ENCODE assay signal across 15 cellular contexts in genomic region chr5:170105643-170106611, GRCh38. TPM values are rescaled to one million over a fixed set of nuclear protein-coding genes. Genes with fewer than 3 reads are reported as not detected.
DNase-seq lines count a peak whose midpoint lies in the region; ATAC-seq and TF ChIP-seq lines count a peak whose summit lies in the region.
"Had no signal": no experiment of that assay in that cellular context is flagged by ENCODE, and none has a peak within 500 bp of the region (broad histone marks: within the 10 kb centered on the region; RNA-seq: fewer than 3 reads in every experiment).

TSS of gene FOXI1 (plus strand) at chr5:170105897. CDS start at chr5:170105958, 61 bp downstream.

- H3K27me3 Mint-ChIP-seq in Calu3 (ENCODE audit: unreplicated experiment), result peaks cover 37% of the 10 kb centered on the region

- no peaks in the 10 kb centered on the region for H3K9me3 ChIP-seq in HEK293 (ENCODE audit: control insufficient read depth, insufficient read depth, low read depth, low read length)
- no peaks in the 10 kb centered on the region for H3K9me3 ChIP-seq in mucosa of descending colon
- no peaks in the 10 kb centered on the region for H3K9me3 ChIP-seq in stomach

- no peak for TF ChIP-seq POLR2A in stomach (IDR thresholded peaks at IDR 0.05)

- H3K27me3 ChIP-seq in stomach, result peaks cover 0 to 11% (median 0%) of the 10 kb centered on the region in 3 donors

- POLR2A ChIA-PET in HEK293 (lab: Yijun Ruan, JAX), result no interaction called here

- no peak for TF ChIP-seq CTCF in Calu3 (IDR thresholded peaks at IDR 0.05; ENCODE audit: unreplicated experiment)
- no peak for TF ChIP-seq CTCF in HEK293 (tag by site-specific recombination; IDR thresholded peaks at IDR 0.05)
- no peak for TF ChIP-seq CTCF in mucosa of descending colon (IDR thresholded peaks at IDR 0.05)
- TF ChIP-seq CTCF in stomach (IDR thresholded peaks at IDR 0.05), result no peak

- WGBS in stomach, 5 donors, result 67 to 79% (median 74%) methylated on average over 40 to 53 of the region's 53 CpGs

- intact Hi-C loops in Calu3 (cut with micrococcal nuclease; ENCODE audit: unreplicated experiment), result no loop called here
- intact Hi-C loops in mucosa of descending colon (cut with DNase I, micrococcal nuclease), result no loop called here
- intact Hi-C loops in stomach (cut with DNase I; ENCODE audit: low total_unique reads), result no loop called here

- CTCF ChIA-PET in Calu3 (lab: Charles Lee), result interaction anchor here (0.7 to 1.2 kb wide), 2 partner anchors 77 to 466 kb away, joined by 3 to 5 read pairs; no protein-coding TSS in a partner anchor
- CTCF ChIA-PET in HEK293 (lab: Yijun Ruan, JAX), result interaction anchor here (1.4 kb wide), 1 partner anchor 111 kb away, joined by 3 read pairs; no protein-coding TSS in a partner anchor

- no peaks in the 10 kb centered on the region for H3K36me3 Mint-ChIP-seq in Calu3 (ENCODE audit: insufficient read depth, unreplicated experiment)
- H3K36me3 Mint-ChIP-seq: activated naive CD4-positive, alpha-beta T cell treated with anti-CD3 and anti-CD28 coated beads, Interleukin-2, amount 50 U/mL, for 72 hours; CD4-positive, CD25-positive, alpha-beta regulatory T cell had no signal

- peak; percentile 17 for DNase-seq in Calu3
- peak; percentile 35 for DNase-seq in UCSD-AML1 (lab: John Stamatoyannopoulos, UW; ENCODE audit: unreplicated experiment)
- peak in 1 of 3 donors; percentile 48 for DNase-seq in mucosa of descending colon
- no peak for DNase-seq in SIG-M5 (lab: John Stamatoyannopoulos, UW)
- no peak for DNase-seq in HuH-7 (ENCODE audit: low spot score)
- DNase-seq in stomach, result no peak
- DNase-seq: caudate nucleus; CD4-positive, CD25-positive, alpha-beta regulatory T cell; NCI-H524 treated with DMSO at 0.1 percent for 48 hours; SHP77 treated with DMSO at 0.1 percent for 48 hours had no signal

- no peak for TF ChIP-seq EP300 in stomach (IDR thresholded peaks at IDR 0.05)

- peak; percentile 32 for ATAC-seq in mucosa of descending colon
- ATAC-seq: activated naive CD4-positive, alpha-beta T cell treated with anti-CD3 and anti-CD28 coated beads, Interleukin-2, amount 50 U/mL, for 72 hours had no signal

- H3K27ac ChIP-seq in HEK293 (ENCODE audit: extremely low read depth, low read depth, low read length) (no peak within 1 kb of the TSS), stomach (no peak within 1 kb of the TSS)

- H3K4me1 ChIP-seq in HEK293 (ENCODE audit: control insufficient read depth, insufficient read depth, low read length) (no peaks in the 10 kb centered on the region), mucosa of descending colon (ENCODE audit: low read depth) (no peaks in the 10 kb centered on the region), stomach (no peaks in the 10 kb centered on the region)

- H3K4me3 ChIP-seq in HEK293 (ENCODE audit: low read depth, low read length), result no peak within 1 kb of the TSS
- H3K4me3 ChIP-seq in mucosa of descending colon, result no peak within 1 kb of the TSS
- no peak within 1 kb of the TSS for H3K4me3 ChIP-seq in stomach

- H3K9me3 Mint-ChIP-seq in Calu3 (ENCODE audit: low read depth, unreplicated experiment), result no peaks in the 10 kb centered on the region
- H3K9me3 Mint-ChIP-seq: activated naive CD4-positive, alpha-beta T cell treated with anti-CD3 and anti-CD28 coated beads, Interleukin-2, amount 50 U/mL, for 72 hours; CD4-positive, CD25-positive, alpha-beta regulatory T cell had no signal

- no TSS peak for BruUV-seq in Calu3 (replicated peaks; lab: Mats Ljungman, UMichigan)

- no peak within 1 kb of the TSS for H3K27ac Mint-ChIP-seq in Calu3 (ENCODE audit: unreplicated experiment)
- H3K27ac Mint-ChIP-seq: activated naive CD4-positive, alpha-beta T cell treated with anti-CD3 and anti-CD28 coated beads, Interleukin-2, amount 50 U/mL, for 72 hours; CD4-positive, CD25-positive, alpha-beta regulatory T cell had no signal

- peak within 1 kb of the TSS; percentile 0 for H3K4me3 Mint-ChIP-seq in Calu3 (ENCODE audit: low read depth, unreplicated experiment)
- H3K4me3 Mint-ChIP-seq: CD4-positive, CD25-positive, alpha-beta regulatory T cell had no signal

- H3K4me1 Mint-ChIP-seq in Calu3 (ENCODE audit: low read depth, unreplicated experiment), result peaks cover 10% of the 10 kb centered on the region
- H3K4me1 Mint-ChIP-seq: CD4-positive, CD25-positive, alpha-beta regulatory T cell had no signal

- H3K36me3 ChIP-seq in HEK293 (ENCODE audit: control insufficient read depth in 2 of 2, insufficient read depth in 1 of 2, low read length in 2 of 2) (no peaks in the 10 kb centered on the region), mucosa of descending colon (ENCODE audit: low read depth) (no peaks in the 10 kb centered on the region), stomach (no peaks in the 10 kb centered on the region)

TF ChIP-seq in HEK293, 187 proteins besides CTCF, POLR2A, EP300 and RAD21:
- TF ChIP-seq KLF1 (tag by site-specific recombination; IDR thresholded peaks at IDR 0.05) (peak; percentile 69), ZNF473 (tag by site-specific recombination; IDR thresholded peaks at IDR 0.05) (no peak), SCRT2 (tag by site-specific recombination; IDR thresholded peaks at IDR 0.05) (peak; percentile 72; the same call in 1 of the 2 replicates)
TF ChIP-seq in HEK293: peak in this region for 2.

RNA-seq across cellular contexts. Expression of gene FOXI1, which starts in this region (rescaled TPM):
- not detected in 2 replicates for total RNA-seq in Calu3 (2022)
- total RNA-seq in mucosa of descending colon, result under 1 TPM in 1 of 3 donors, not detected in 2; 0.80 TPM
- under 1 TPM in 1 of 5 donors, not detected in 4; 0.18 TPM for total RNA-seq in stomach
- polyA plus RNA-seq in stomach, result not detected
- total RNA-seq: activated naive CD4-positive, alpha-beta T cell treated with anti-CD3 and anti-CD28 coated beads, Interleukin-2, amount 50 U/mL, for 72 hours; CD4-positive, CD25-positive, alpha-beta regulatory T cell; myocyte; renal cortical epithelial cell had no signal
- polyA plus RNA-seq: CD4-positive, CD25-positive, alpha-beta regulatory T cell; keratinocyte had no signal

Comparison
In these comparisons a context has a peak if more than half of its experiments do, and no peak if none do; other contexts are left out.
1. Peak in DNase-seq in Calu3; RNA of the gene not detected or under 1 TPM.
2. Peak in ATAC-seq in mucosa of descending colon; RNA of the gene not detected or under 1 TPM.